Comparison of ENCODE assay signal across 1 cellular context in the genomic region with DNA sequence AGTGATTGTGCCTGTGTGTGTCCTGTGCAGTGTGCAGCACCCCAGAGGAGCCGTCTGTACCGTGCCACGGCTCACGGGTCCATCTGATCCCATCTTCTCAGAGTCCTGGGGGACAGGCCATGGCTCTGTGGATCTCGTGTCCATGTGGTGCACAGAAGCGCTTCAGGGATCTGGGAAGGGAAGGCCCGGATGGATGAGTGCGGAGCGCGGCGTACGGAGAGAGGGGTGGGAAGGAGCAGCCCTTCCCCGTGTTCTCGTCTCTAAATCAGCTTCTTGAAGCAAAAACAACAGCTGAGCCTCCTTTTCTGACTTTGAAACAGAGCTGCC.
A peak's percentile ranks its signal among the peaks of the same experiment; 100 is the strongest.
TF ChIP-seq lines count a peak whose summit lies in the region.

No MANE protein-coding gene starts in this region.

TF ChIP-seq in HepG2, 621 proteins besides CTCF, POLR2A, EP300 and RAD21:
- 0 out of 2 replicates have a peak, but pooled peaks have one; percentile 23 for TF ChIP-seq ZNF776 (CRISPR knock-in tag; IDR thresholded peaks at IDR 0.05)
